9 cellular contexts compared by ENCODE assay signal in genomic region chr1:60705026-60705425, GRCh38.
"Had no signal": no experiment of that assay in that cellular context is flagged by ENCODE, and none has a peak within 500 bp of the region (broad histone marks: within the 10 kb centered on the region; RNA-seq: fewer than 3 reads in every experiment).

No MANE protein-coding gene starts in this region.

- H3K4me3 Mint-ChIP-seq: GM23338, H9, HFFc6 had no signal

- H3K4me3 ChIP-seq: GM23248, GM23338, HAP-1 had no signal

- H3K27ac ChIP-seq: GM23248 had no signal

- ATAC-seq: GM23338, HCT116 had no signal

- H3K4me1 ChIP-seq: HAP-1 had no signal

- H3K9ac ChIP-seq: GM23248 had no signal

- H3K4me2 ChIP-seq: GM23338 had no signal

- H3K27ac Mint-ChIP-seq: GM23338, H9, HFFc6 had no signal

- H3K9me3 ChIP-seq: HAP-1 had no signal

- DNase-seq: GM23248, GOT3, H7, H9, HCEC 1CT, HFFc6 had no signal

- H2AFZ ChIP-seq: GM23248, GM23338 had no signal

- H3K36me3 ChIP-seq: HAP-1 had no signal
